ENCODE assay signal across 2 cellular contexts in genomic region chr5:179806250-179807045, GRCh38.
TF ChIP-seq lines count a peak whose summit lies in the region.

Gene MGAT4B, minus strand, starts transcription at chr5:179806866. Its CDS starts 283 bp downstream, at chr5:179806583.

TF ChIP-seq in GM23338, 12 proteins besides CTCF, POLR2A, EP300 and RAD21 (continued from another document):
- TF ChIP-seq, protein P1, sequence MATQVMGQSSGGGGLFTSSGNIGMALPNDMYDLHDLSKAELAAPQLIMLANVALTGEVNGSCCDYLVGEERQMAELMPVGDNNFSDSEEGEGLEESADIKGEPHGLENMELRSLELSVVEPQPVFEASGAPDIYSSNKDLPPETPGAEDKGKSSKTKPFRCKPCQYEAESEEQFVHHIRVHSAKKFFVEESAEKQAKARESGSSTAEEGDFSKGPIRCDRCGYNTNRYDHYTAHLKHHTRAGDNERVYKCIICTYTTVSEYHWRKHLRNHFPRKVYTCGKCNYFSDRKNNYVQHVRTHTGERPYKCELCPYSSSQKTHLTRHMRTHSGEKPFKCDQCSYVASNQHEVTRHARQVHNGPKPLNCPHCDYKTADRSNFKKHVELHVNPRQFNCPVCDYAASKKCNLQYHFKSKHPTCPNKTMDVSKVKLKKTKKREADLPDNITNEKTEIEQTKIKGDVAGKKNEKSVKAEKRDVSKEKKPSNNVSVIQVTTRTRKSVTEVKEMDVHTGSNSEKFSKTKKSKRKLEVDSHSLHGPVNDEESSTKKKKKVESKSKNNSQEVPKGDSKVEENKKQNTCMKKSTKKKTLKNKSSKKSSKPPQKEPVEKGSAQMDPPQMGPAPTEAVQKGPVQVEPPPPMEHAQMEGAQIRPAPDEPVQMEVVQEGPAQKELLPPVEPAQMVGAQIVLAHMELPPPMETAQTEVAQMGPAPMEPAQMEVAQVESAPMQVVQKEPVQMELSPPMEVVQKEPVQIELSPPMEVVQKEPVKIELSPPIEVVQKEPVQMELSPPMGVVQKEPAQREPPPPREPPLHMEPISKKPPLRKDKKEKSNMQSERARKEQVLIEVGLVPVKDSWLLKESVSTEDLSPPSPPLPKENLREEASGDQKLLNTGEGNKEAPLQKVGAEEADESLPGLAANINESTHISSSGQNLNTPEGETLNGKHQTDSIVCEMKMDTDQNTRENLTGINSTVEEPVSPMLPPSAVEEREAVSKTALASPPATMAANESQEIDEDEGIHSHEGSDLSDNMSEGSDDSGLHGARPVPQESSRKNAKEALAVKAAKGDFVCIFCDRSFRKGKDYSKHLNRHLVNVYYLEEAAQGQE (IDR thresholded peaks at IDR 0.05; ENCODE audit: unreplicated experiment): no peak
- no peak for TF ChIP-seq STAT1 (IDR thresholded peaks at IDR 0.05; ENCODE audit: unreplicated experiment)
- TF ChIP-seq ZNF462 (CRISPR knock-in tag; IDR thresholded peaks at IDR 0.05): no peak
- no peak for TF ChIP-seq EZH2phosphoT487 (IDR thresholded peaks at IDR 0.05; ENCODE audit: unreplicated experiment)
- TF ChIP-seq, protein P2, sequence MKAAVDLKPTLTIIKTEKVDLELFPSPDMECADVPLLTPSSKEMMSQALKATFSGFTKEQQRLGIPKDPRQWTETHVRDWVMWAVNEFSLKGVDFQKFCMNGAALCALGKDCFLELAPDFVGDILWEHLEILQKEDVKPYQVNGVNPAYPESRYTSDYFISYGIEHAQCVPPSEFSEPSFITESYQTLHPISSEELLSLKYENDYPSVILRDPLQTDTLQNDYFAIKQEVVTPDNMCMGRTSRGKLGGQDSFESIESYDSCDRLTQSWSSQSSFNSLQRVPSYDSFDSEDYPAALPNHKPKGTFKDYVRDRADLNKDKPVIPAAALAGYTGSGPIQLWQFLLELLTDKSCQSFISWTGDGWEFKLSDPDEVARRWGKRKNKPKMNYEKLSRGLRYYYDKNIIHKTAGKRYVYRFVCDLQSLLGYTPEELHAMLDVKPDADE (IDR thresholded peaks at IDR 0.05): no peak
- peak; percentile 82 for TF ChIP-seq POLR2AphosphoS5 (IDR thresholded peaks at IDR 0.05; ENCODE audit: low read depth)

TF ChIP-seq in GM12878, 131 proteins besides CTCF, POLR2A, EP300 and RAD21 (continued from another document and continues in another):
- TF ChIP-seq, protein P3, sequence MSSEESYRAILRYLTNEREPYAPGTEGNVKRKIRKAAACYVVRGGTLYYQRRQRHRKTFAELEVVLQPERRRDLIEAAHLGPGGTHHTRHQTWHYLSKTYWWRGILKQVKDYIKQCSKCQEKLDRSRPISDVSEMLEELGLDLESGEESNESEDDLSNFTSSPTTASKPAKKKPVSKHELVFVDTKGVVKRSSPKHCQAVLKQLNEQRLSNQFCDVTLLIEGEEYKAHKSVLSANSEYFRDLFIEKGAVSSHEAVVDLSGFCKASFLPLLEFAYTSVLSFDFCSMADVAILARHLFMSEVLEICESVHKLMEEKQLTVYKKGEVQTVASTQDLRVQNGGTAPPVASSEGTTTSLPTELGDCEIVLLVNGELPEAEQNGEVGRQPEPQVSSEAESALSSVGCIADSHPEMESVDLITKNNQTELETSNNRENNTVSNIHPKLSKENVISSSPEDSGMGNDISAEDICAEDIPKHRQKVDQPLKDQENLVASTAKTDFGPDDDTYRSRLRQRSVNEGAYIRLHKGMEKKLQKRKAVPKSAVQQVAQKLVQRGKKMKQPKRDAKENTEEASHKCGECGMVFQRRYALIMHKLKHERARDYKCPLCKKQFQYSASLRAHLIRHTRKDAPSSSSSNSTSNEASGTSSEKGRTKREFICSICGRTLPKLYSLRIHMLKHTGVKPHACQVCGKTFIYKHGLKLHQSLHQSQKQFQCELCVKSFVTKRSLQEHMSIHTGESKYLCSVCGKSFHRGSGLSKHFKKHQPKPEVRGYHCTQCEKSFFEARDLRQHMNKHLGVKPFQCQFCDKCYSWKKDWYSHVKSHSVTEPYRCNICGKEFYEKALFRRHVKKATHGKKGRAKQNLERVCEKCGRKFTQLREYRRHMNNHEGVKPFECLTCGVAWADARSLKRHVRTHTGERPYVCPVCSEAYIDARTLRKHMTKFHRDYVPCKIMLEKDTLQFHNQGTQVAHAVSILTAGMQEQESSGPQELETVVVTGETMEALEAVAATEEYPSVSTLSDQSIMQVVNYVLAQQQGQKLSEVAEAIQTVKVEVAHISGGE (CRISPR knock-in tag; IDR thresholded peaks at IDR 0.05): no peak
- TF ChIP-seq POU2F2 (IDR thresholded peaks at IDR 0.05; ENCODE audit: borderline replicate concordance, low read depth, low read length) (0 out of 3 replicates have a peak, but pooled peaks have one; percentile 20), TCF12 (IDR thresholded peaks at IDR 0.05; ENCODE audit: low read depth, low read length) (peak; percentile 42; the same call in 1 of the 2 replicates), NBN (IDR thresholded peaks at IDR 0.05) (no peak), CEBPB (IDR thresholded peaks at IDR 0.05; ENCODE audit: borderline replicate concordance in 1 of 2, low read depth in 2 of 2, low read length in 2 of 2) (no peak), SMARCA5 (IDR thresholded peaks at IDR 0.05) (peak; percentile 42; the same call in 1 of the 2 replicates), HDGF (IDR thresholded peaks at IDR 0.05) (no peak), ZNF217 (IDR thresholded peaks at IDR 0.05) (no peak), CBX5 (IDR thresholded peaks at IDR 0.05; ENCODE audit: low read depth) (no peak), IKZF2 (IDR thresholded peaks at IDR 0.05) (no peak), SIX5 (IDR thresholded peaks at IDR 0.05; ENCODE audit: low read depth, low read length, severe bottlenecking) (no peak), BCL11A (IDR thresholded peaks at IDR 0.05; ENCODE audit: low read depth, low read length) (no peak), CBFB (IDR thresholded peaks at IDR 0.05; ENCODE audit: low read depth) (no peak), CREB1 (IDR thresholded peaks at IDR 0.05; ENCODE audit: low read depth) (peak; percentile 73; the same call in 1 of the 2 replicates), RELB (IDR thresholded peaks at IDR 0.05; ENCODE audit: low read depth) (no peak), NRF1 (conservative IDR thresholded peaks at IDR 0.05; ENCODE audit: low read depth, low read length) (no peak), YY1 (IDR thresholded peaks at IDR 0.05; ENCODE audit: low read depth, low read length) (peak; percentile 77), RCOR1 (conservative IDR thresholded peaks at IDR 0.05; ENCODE audit: low read depth, low read length) (no peak), JUNB (IDR thresholded peaks at IDR 0.05) (no peak), GABPA (IDR thresholded peaks at IDR 0.05; ENCODE audit: low read depth) (no peak), ESRRA (IDR thresholded peaks at IDR 0.05; ENCODE audit: low read length) (no peak), CREM (IDR thresholded peaks at IDR 0.05; ENCODE audit: low read depth) (peak; percentile 35; the same call in 1 of the 2 replicates), ZSCAN29 (IDR thresholded peaks at IDR 0.05) (peak; percentile 85; the same call in 1 of the 2 replicates), YBX1 (IDR thresholded peaks at IDR 0.05) (no peak), NR2C2 (IDR thresholded peaks at IDR 0.05; ENCODE audit: borderline replicate concordance, control insufficient read depth, insufficient read length, low read depth) (no peak), ETV6 (conservative IDR thresholded peaks at IDR 0.05 in 1 of 2, IDR thresholded peaks at IDR 0.05 in 1 of 2; ENCODE audit: borderline replicate concordance in 1 of 2, low read depth in 1 of 2) (no peak), GATAD2B (conservative IDR thresholded peaks at IDR 0.05; ENCODE audit: low read depth) (no peak), BCLAF1 (IDR thresholded peaks at IDR 0.05) (no peak), RELA (IDR thresholded peaks at IDR 0.05; ENCODE audit: borderline replicate concordance, partially characterized antibody) (no peak), ZNF622 (IDR thresholded peaks at IDR 0.05) (no peak), FOXK2 (IDR thresholded peaks at IDR 0.05) (no peak)
- TF ChIP-seq, protein P4, sequence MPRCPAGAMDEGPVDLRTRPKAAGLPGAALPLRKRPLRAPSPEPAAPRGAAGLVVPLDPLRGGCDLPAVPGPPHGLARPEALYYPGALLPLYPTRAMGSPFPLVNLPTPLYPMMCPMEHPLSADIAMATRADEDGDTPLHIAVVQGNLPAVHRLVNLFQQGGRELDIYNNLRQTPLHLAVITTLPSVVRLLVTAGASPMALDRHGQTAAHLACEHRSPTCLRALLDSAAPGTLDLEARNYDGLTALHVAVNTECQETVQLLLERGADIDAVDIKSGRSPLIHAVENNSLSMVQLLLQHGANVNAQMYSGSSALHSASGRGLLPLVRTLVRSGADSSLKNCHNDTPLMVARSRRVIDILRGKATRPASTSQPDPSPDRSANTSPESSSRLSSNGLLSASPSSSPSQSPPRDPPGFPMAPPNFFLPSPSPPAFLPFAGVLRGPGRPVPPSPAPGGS (IDR thresholded peaks at IDR 0.05; ENCODE audit: borderline replicate concordance, insufficient read depth, low read depth, low read length, poor library complexity, severe bottlenecking): peak; percentile 4
- TF ChIP-seq, protein P5, sequence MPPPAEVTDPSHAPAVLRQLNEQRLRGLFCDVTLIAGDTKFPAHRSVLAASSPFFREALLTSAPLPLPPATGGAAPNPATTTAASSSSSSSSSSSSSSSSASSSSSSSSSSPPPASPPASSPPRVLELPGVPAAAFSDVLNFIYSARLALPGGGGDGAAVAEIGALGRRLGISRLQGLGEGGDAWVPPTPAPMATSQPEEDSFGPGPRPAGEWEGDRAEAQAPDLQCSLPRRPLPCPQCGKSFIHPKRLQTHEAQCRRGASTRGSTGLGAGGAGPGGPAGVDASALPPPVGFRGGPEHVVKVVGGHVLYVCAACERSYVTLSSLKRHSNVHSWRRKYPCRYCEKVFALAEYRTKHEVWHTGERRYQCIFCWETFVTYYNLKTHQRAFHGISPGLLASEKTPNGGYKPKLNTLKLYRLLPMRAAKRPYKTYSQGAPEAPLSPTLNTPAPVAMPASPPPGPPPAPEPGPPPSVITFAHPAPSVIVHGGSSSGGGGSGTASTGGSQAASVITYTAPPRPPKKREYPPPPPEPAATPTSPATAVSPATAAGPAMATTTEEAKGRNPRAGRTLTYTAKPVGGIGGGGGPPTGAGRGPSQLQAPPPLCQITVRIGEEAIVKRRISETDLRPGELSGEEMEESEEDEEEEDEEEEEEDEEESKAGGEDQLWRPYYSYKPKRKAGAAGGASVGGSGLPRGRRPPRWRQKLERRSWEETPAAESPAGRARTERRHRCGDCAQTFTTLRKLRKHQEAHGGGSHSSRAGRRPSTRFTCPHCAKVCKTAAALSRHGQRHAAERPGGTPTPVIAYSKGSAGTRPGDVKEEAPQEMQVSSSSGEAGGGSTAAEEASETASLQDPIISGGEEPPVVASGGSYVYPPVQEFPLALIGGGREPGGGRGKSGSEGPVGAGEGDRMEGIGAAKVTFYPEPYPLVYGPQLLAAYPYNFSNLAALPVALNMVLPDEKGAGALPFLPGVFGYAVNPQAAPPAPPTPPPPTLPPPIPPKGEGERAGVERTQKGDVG (CRISPR knock-in tag; IDR thresholded peaks at IDR 0.05): no peak
- TF ChIP-seq, protein P6, sequence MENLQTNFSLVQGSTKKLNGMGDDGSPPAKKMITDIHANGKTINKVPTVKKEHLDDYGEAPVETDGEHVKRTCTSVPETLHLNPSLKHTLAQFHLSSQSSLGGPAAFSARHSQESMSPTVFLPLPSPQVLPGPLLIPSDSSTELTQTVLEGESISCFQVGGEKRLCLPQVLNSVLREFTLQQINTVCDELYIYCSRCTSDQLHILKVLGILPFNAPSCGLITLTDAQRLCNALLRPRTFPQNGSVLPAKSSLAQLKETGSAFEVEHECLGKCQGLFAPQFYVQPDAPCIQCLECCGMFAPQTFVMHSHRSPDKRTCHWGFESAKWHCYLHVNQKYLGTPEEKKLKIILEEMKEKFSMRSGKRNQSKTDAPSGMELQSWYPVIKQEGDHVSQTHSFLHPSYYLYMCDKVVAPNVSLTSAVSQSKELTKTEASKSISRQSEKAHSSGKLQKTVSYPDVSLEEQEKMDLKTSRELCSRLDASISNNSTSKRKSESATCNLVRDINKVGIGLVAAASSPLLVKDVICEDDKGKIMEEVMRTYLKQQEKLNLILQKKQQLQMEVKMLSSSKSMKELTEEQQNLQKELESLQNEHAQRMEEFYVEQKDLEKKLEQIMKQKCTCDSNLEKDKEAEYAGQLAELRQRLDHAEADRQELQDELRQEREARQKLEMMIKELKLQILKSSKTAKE (IDR thresholded peaks at IDR 0.05; ENCODE audit: low read depth, poor library complexity, severe bottlenecking): no peak
